In the genomic region with DNA sequence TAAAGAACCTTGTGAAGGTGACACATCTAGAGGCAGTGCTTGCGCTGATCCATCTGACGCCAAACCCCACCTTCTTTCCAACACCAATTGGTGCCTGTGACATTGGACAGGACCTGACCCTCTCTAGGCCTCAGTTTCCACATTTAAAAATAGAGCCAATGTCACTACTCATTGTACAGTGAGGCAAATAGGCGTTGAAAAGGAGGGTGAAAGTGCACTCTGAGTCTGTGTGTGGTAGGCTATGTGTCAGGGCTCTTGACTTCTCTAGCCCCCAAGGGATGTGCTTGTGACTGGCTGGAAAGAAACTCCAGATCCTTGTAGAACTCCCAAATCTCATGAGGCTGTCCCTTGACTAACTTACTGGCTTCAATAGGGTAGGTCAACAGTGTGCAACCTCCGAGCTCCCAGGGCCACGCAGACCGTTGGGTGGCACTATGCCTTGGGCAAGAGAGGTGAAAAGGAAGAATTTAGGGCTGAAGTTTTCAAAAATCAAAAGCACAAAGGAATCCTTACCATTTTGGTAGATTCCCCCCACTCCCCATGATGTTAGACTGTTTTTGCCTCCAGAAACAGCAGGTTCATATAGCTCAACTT, we compare ENCODE assay signal across 8 cellular contexts. TPM values are rescaled to one million over a fixed set of nuclear protein-coding genes. Genes with fewer than 3 reads are reported as not detected.
DNase-seq lines count a peak whose midpoint lies in the region; ATAC-seq and TF ChIP-seq lines count a peak whose summit lies in the region.

No MANE protein-coding gene starts in this region.

- peaks cover 27% of the 10 kb centered on the region for H3K36me3 ChIP-seq in RWPE2 (ENCODE audit: low read depth)
- peaks cover 8 to 51% (median 21%) of the 10 kb centered on the region in 3 donors for H3K36me3 ChIP-seq in esophagus squamous epithelium
- peaks cover 35% of the 10 kb centered on the region for H3K36me3 ChIP-seq in neuron (ENCODE audit: insufficient read depth, low read length)

- H3K9me3 ChIP-seq in RWPE2 (ENCODE audit: severe bottlenecking): no peaks in the 10 kb centered on the region
- H3K9me3 ChIP-seq in esophagus squamous epithelium: no peaks in the 10 kb centered on the region
- no peaks in the 10 kb centered on the region for H3K9me3 ChIP-seq in neuron (ENCODE audit: low read length)

- ATAC-seq in RWPE2 (ENCODE audit: low read depth) (peak; percentile 20), HG03280 (IDR thresholded peaks at IDR 0.05; ENCODE audit: unreplicated experiment) (no peak), GM18861 (IDR thresholded peaks at IDR 0.05; ENCODE audit: unreplicated experiment) (no peak), GM18867 (IDR thresholded peaks at IDR 0.05; ENCODE audit: unreplicated experiment) (no peak)

- H3K4me1 ChIP-seq in RWPE2 (ENCODE audit: insufficient read depth, poor library complexity, severe bottlenecking) (peaks cover 4% of the 10 kb centered on the region), esophagus squamous epithelium (peaks cover 11 to 44% (median 18%) of the 10 kb centered on the region in 3 donors), neuron (ENCODE audit: insufficient read depth, low read length) (peaks cover 13% of the 10 kb centered on the region)

- peak overlapping the region; percentile 94 for H3K4me3 ChIP-seq in RWPE2 (ENCODE audit: severe bottlenecking)
- H3K4me3 ChIP-seq in esophagus squamous epithelium: peak overlapping the region; percentile 68 to 99 (median 98)
- H3K4me3 ChIP-seq in neuron (ENCODE audit: low read length): peak overlapping the region; percentile 63

- DNase-seq in GM10266 (ENCODE audit: extremely low spot score) (peak; percentile 6), RWPE2 (ENCODE audit: low spot score) (no peak), esophagus squamous epithelium (lab: John Stamatoyannopoulos, UW) (no peak), SHP77 (lab: John Stamatoyannopoulos, UW) (no peak)

- no peaks in the 10 kb centered on the region for H3K27me3 ChIP-seq in RWPE2 (ENCODE audit: insufficient read depth, poor library complexity, severe bottlenecking)
- H3K27me3 ChIP-seq in esophagus squamous epithelium: no peaks in the 10 kb centered on the region
- H3K27me3 ChIP-seq in neuron (ENCODE audit: insufficient read depth, low read length): no peaks in the 10 kb centered on the region

- no peak for TF ChIP-seq POLR2A in esophagus squamous epithelium (IDR thresholded peaks at IDR 0.05)

- TF ChIP-seq CTCF in GM10266 (IDR thresholded peaks at IDR 0.05; ENCODE audit: control insufficient read depth, insufficient read depth, low read depth, missing control alignments) (no peak), RWPE2 (IDR thresholded peaks at IDR 0.05; ENCODE audit: poor library complexity, severe bottlenecking) (no peak), esophagus squamous epithelium (IDR thresholded peaks at IDR 0.05) (no peak)

- peak overlapping the region; percentile 55 for H3K27ac ChIP-seq in RWPE2 (ENCODE audit: poor library complexity, severe bottlenecking)
- peak overlapping the region; percentile 93 to 99 (median 98) for H3K27ac ChIP-seq in esophagus squamous epithelium

- intact Hi-C loops in esophagus squamous epithelium (cut with DNase I): loop anchor here (10.0 kb wide), 1 partner anchor 103 kb away; no protein-coding TSS in a partner anchor

- H2AFZ ChIP-seq in neuron (ENCODE audit: low read depth, low read length): peak overlapping the region; percentile 99

- 49 to 58% methylated on average over 6 of the region's 6 CpGs for WGBS in esophagus squamous epithelium, 2 donors

RNA-seq across cellular contexts. Expression of a gene that starts 0.7 kb away (rescaled TPM):
- total RNA-seq in esophagus squamous epithelium: 10 to 100 TPM; 29.3 to 71.8 (median 45.4) TPM

RNA-seq across cellular contexts. Expression of a gene that starts 17.5 kb away (rescaled TPM):
- total RNA-seq in esophagus squamous epithelium: 10 to 100 TPM; 26.5 to 51.9 (median 47.9) TPM

RNA-seq across cellular contexts. Expression of a gene that starts 30.5 kb away (rescaled TPM):
- total RNA-seq in esophagus squamous epithelium: 100 to 1,000 TPM; 110 to 197 (median 172) TPM

RNA-seq across cellular contexts. Expression of a gene that starts 34.2 kb away (rescaled TPM):
- total RNA-seq in esophagus squamous epithelium: 100 to 1,000 TPM in 1 of 4 donors, 10 to 100 TPM in 3; 65.8 to 131 (median 88.7) TPM

RNA-seq across cellular contexts. Expression of a gene that starts 49.2 kb away (rescaled TPM):
- 10 to 100 TPM in 3 of 4 donors, 1 to 10 TPM in 1; 5.8 to 12.5 (median 12.3) TPM for total RNA-seq in esophagus squamous epithelium
